In genomic region chr9:14428781-14429230, GRCh38 we compare ENCODE assay signal across 8 cellular contexts.
A peak's percentile ranks its signal among the peaks of the same experiment; 100 is the strongest.
DNase-seq lines count a peak whose midpoint lies in the region; ATAC-seq, FAIRE-seq and TF ChIP-seq lines count a peak whose summit lies in the region.

No MANE protein-coding gene starts in this region.

- no peak overlapping the region for H3K14ac ChIP-seq in mesenchymal stem cell (ENCODE audit: low read length in 2 of 2)

- H3K27me3 ChIP-seq in DOHH2 (ENCODE audit: control insufficient read depth, low read length) (peaks cover 11% of the 10 kb centered on the region; the same call in 1 of the 2 replicates), mesenchymal stem cell (ENCODE audit: control insufficient read depth in 1 of 2, insufficient read depth in 1 of 2, low read length in 2 of 2) (peaks cover 4 to 48% of the 10 kb centered on the region in 2 experiments), thoracic aorta (replicated peaks; ENCODE audit: insufficient read depth) (no peaks in the 10 kb centered on the region)

- no peak overlapping the region for H3K23ac ChIP-seq in mesenchymal stem cell (ENCODE audit: low read length in 2 of 2)

- H3K4me1 ChIP-seq in DOHH2 (ENCODE audit: control insufficient read depth, low read length), result no peaks in the 10 kb centered on the region
- no peaks in the 10 kb centered on the region for H3K4me1 ChIP-seq in mesenchymal stem cell (ENCODE audit: control insufficient read depth, insufficient read depth, low read depth, low read length)
- H3K4me1 ChIP-seq in thoracic aorta (ENCODE audit: control insufficient read depth in 1 of 2, low read depth in 2 of 2), result peaks cover 0 to 8% of the 10 kb centered on the region in 2 donors

- ATAC-seq in thoracic aorta (ENCODE audit: insufficient number of reproducible peaks, low FRiP score, low read depth) (peak; percentile 65), GM19397 (IDR thresholded peaks at IDR 0.05; ENCODE audit: unreplicated experiment) (no peak)

- 10% methylated on average over 11 of the region's 11 CpGs for WGBS in mesenchymal stem cell

- H3K36me3 ChIP-seq in DOHH2 (ENCODE audit: control insufficient read depth, low read length) (no peaks in the 10 kb centered on the region), mesenchymal stem cell (ENCODE audit: control insufficient read depth in 1 of 2, insufficient read depth in 2 of 2, low read depth in 1 of 2, low read length in 2 of 2) (no peaks in the 10 kb centered on the region), thoracic aorta (no peaks in the 10 kb centered on the region)

- H4K91ac ChIP-seq in mesenchymal stem cell (ENCODE audit: low read length), result no peak overlapping the region

- H3K9me2 ChIP-seq in DOHH2 (replicated peaks; ENCODE audit: control insufficient read depth, low read length), result no peaks in the 10 kb centered on the region

- H3F3A ChIP-seq in DOHH2 (ENCODE audit: control insufficient read depth, insufficient read depth), result no peaks in the 10 kb centered on the region

- no peaks in the 10 kb centered on the region for H3K79me1 ChIP-seq in mesenchymal stem cell (replicated peaks; ENCODE audit: low read length, poor library complexity, severe bottlenecking)

- H3K4ac ChIP-seq in mesenchymal stem cell (ENCODE audit: low read depth in 1 of 2, low read length in 2 of 2), result no peak overlapping the region

- peak; percentile 95 for FAIRE-seq in H54 (lab: Jason Lieb, UNC)

- H3K9me3 ChIP-seq in DOHH2 (ENCODE audit: control insufficient read depth, insufficient read depth, low read length) (no peaks in the 10 kb centered on the region), mesenchymal stem cell (ENCODE audit: control insufficient read depth, low read length) (no peaks in the 10 kb centered on the region), thoracic aorta (no peaks in the 10 kb centered on the region)

- H3K18ac ChIP-seq in mesenchymal stem cell (ENCODE audit: low read depth in 1 of 2, low read length in 2 of 2), result no peak overlapping the region

- TF ChIP-seq CTCF in DOHH2 (IDR thresholded peaks at IDR 0.05; ENCODE audit: low read depth, low read length, poor library complexity, severe bottlenecking), result peak; percentile 87
- peak; percentile 74 for TF ChIP-seq CTCF in thoracic aorta (IDR thresholded peaks at IDR 0.05)

- peak overlapping the region in 1 of 2 experiments; percentile 2 for H2BK12ac ChIP-seq in mesenchymal stem cell (ENCODE audit: low read length in 2 of 2)

- H2BK15ac ChIP-seq in mesenchymal stem cell (ENCODE audit: low read depth, poor library complexity, severe bottlenecking), result no peak overlapping the region

- no peaks in the 10 kb centered on the region for H3K79me2 ChIP-seq in DOHH2 (ENCODE audit: control insufficient read depth, low read length)

- no peak overlapping the region for H2BK5ac ChIP-seq in mesenchymal stem cell (ENCODE audit: low read depth, low read length, poor library complexity, severe bottlenecking)

- H3K27ac ChIP-seq in DOHH2 (ENCODE audit: low read depth, low read length), result no peak overlapping the region
- no peak overlapping the region for H3K27ac ChIP-seq in mesenchymal stem cell (ENCODE audit: low read length, poor library complexity, severe bottlenecking)
- H3K27ac ChIP-seq in thoracic aorta, result no peak overlapping the region

- H3K9ac ChIP-seq in mesenchymal stem cell (ENCODE audit: low read length), result peak overlapping the region; percentile 14

- TF ChIP-seq POLR2A in H54 (IDR thresholded peaks at IDR 0.05; ENCODE audit: low read depth, low read length), result no peak

- H2AFZ ChIP-seq in mesenchymal stem cell (ENCODE audit: low read depth, low read length), result no peak overlapping the region

- no peak overlapping the region for H3K4me3 ChIP-seq in DOHH2 (ENCODE audit: low read length)
- H3K4me3 ChIP-seq in mesenchymal stem cell (ENCODE audit: insufficient read depth in 1 of 2, low read depth in 1 of 2, low read length in 2 of 2), result no peak overlapping the region
- peak overlapping the region; percentile 26 for H3K4me3 ChIP-seq in thoracic aorta

- H4K20me1 ChIP-seq in DOHH2 (ENCODE audit: control insufficient read depth, insufficient read depth, low read depth, low read length), result no peaks in the 10 kb centered on the region

- peak; percentile 30 for DNase-seq in H54 (ENCODE audit: insufficient read length, low spot score)
- peak; percentile 85 for DNase-seq in NCI-H1694 (lab: John Stamatoyannopoulos, UW)
- peak; percentile 28 for DNase-seq in T1000 (lab: John Stamatoyannopoulos, UW)
- peak; percentile 82 for DNase-seq in ecto neural progenitor cell (ENCODE audit: low spot score)
- peak; percentile 70 for DNase-seq in mesenchymal stem cell
- DNase-seq in thoracic aorta (ENCODE audit: low spot score), result peak; percentile 11

- H2AK5ac ChIP-seq in mesenchymal stem cell (ENCODE audit: low read length, severe bottlenecking), result no peak overlapping the region

- H4K8ac ChIP-seq in mesenchymal stem cell (ENCODE audit: low read length), result no peak overlapping the region

- no peak overlapping the region for H2BK120ac ChIP-seq in mesenchymal stem cell (ENCODE audit: low read depth, low read length)

- no peak overlapping the region for H3K4me2 ChIP-seq in DOHH2 (ENCODE audit: low read length)
- no peak overlapping the region for H3K4me2 ChIP-seq in mesenchymal stem cell (ENCODE audit: low read length, poor library complexity, severe bottlenecking)

Comparison
In these comparisons a context has a peak if more than half of its experiments do, and no peak if none do; other contexts are left out.
1. DNase-seq: peak in every context shown above with its lines; median percentile 85 in NCI-H1694; 82 in ecto neural progenitor cell; 70 in mesenchymal stem cell; 30 in H54; 28 in T1000; 11 in thoracic aorta.